8 cellular contexts compared by ENCODE assay signal in genomic region chr22:30667092-30667485, GRCh38. TPM values are rescaled to one million over a fixed set of nuclear protein-coding genes. Genes with fewer than 3 reads are reported as not detected.
A peak's percentile ranks its signal among the peaks of the same experiment; 100 is the strongest.
DNase-seq lines count a peak whose midpoint lies in the region; ATAC-seq and FAIRE-seq lines count a peak whose summit lies in the region.

No MANE protein-coding gene starts in this region.

- H3K27ac Mint-ChIP-seq in activated T-helper 17 cell treated with anti-CD3 and anti-CD28 coated beads, Interleukin-2, amount 50 U/mL, for 72 hours = peak overlapping the region; percentile 88
- peak overlapping the region; percentile 57 to 96 (median 90) for H3K27ac Mint-ChIP-seq in immature natural killer cell
- H3K27ac Mint-ChIP-seq in stimulated activated naive CD8-positive, alpha-beta T cell treated with anti-CD3 and anti-CD28 coated beads, Interleukin-15, Interleukin-2, amounts not matched to agents 100 ng/mL and 50 ng/mL, for 24 hours = peak overlapping the region; percentile 65

- peak; percentile 7 for ATAC-seq in activated T-helper 17 cell treated with anti-CD3 and anti-CD28 coated beads, Interleukin-2, amount 50 U/mL, for 72 hours (replicated peaks)

- peaks cover 25% of the 10 kb centered on the region for H3K36me3 Mint-ChIP-seq in activated T-helper 17 cell treated with anti-CD3 and anti-CD28 coated beads, Interleukin-2, amount 50 U/mL, for 72 hours (ENCODE audit: low read depth)
- peaks cover 8 to 19% (median 15%) of the 10 kb centered on the region in 3 donors for H3K36me3 Mint-ChIP-seq in immature natural killer cell
- peaks cover 20% of the 10 kb centered on the region for H3K36me3 Mint-ChIP-seq in stimulated activated naive CD8-positive, alpha-beta T cell treated with anti-CD3 and anti-CD28 coated beads, Interleukin-15, Interleukin-2, amounts not matched to agents 100 ng/mL and 50 ng/mL, for 24 hours (ENCODE audit: low read depth)

- H3K4me3 Mint-ChIP-seq in activated T-helper 17 cell treated with anti-CD3 and anti-CD28 coated beads, Interleukin-2, amount 50 U/mL, for 72 hours = peak overlapping the region; percentile 92
- peak overlapping the region; percentile 94 to 96 (median 95) for H3K4me3 Mint-ChIP-seq in immature natural killer cell
- peak overlapping the region; percentile 95 for H3K4me3 Mint-ChIP-seq in stimulated activated naive CD8-positive, alpha-beta T cell treated with anti-CD3 and anti-CD28 coated beads, Interleukin-15, Interleukin-2, amounts not matched to agents 100 ng/mL and 50 ng/mL, for 24 hours

- H3K9me3 Mint-ChIP-seq in activated T-helper 17 cell treated with anti-CD3 and anti-CD28 coated beads, Interleukin-2, amount 50 U/mL, for 72 hours = no peaks in the 10 kb centered on the region
- no peaks in the 10 kb centered on the region for H3K9me3 Mint-ChIP-seq in immature natural killer cell
- H3K9me3 Mint-ChIP-seq in stimulated activated naive CD8-positive, alpha-beta T cell treated with anti-CD3 and anti-CD28 coated beads, Interleukin-15, Interleukin-2, amounts not matched to agents 100 ng/mL and 50 ng/mL, for 24 hours = no peaks in the 10 kb centered on the region

- H3K27me3 Mint-ChIP-seq in activated T-helper 17 cell treated with anti-CD3 and anti-CD28 coated beads, Interleukin-2, amount 50 U/mL, for 72 hours = no peaks in the 10 kb centered on the region
- peaks cover 9 to 13% (median 13%) of the 10 kb centered on the region in 3 donors for H3K27me3 Mint-ChIP-seq in immature natural killer cell (ENCODE audit: low read depth in 3 of 3)
- no peaks in the 10 kb centered on the region for H3K27me3 Mint-ChIP-seq in stimulated activated naive CD8-positive, alpha-beta T cell treated with anti-CD3 and anti-CD28 coated beads, Interleukin-15, Interleukin-2, amounts not matched to agents 100 ng/mL and 50 ng/mL, for 24 hours

- DNase-seq in stimulated activated CD4-positive, alpha-beta T cell treated with anti-CD3 and anti-CD28 coated beads, Interleukin-4, amount 100 ng/mL, for 24 hours = peak; percentile 17
- DNase-seq in stimulated activated CD4-positive, alpha-beta T cell treated with anti-CD3 and anti-CD28 coated beads, Interleukin-12 subunit alpha, Interleukin-12 subunit beta, amount 100 ng/mL, for 4 hours = no peak
- DNase-seq in immature natural killer cell (no peak), HTR-8/SVneo (ENCODE audit: insufficient read length, low spot score) (no peak), NCI-H1694 treated with DMSO at 0.1 percent for 48 hours (lab: John Stamatoyannopoulos, UW) (no peak), C1 segment of cervical spinal cord (lab: John Stamatoyannopoulos, UW) (no peak)

- FAIRE-seq in HTR-8/SVneo (lab: Jason Lieb, UNC) = no peak

- peaks cover 13% of the 10 kb centered on the region for H3K4me1 Mint-ChIP-seq in activated T-helper 17 cell treated with anti-CD3 and anti-CD28 coated beads, Interleukin-2, amount 50 U/mL, for 72 hours
- peaks cover 20 to 32% of the 10 kb centered on the region in 2 donors for H3K4me1 Mint-ChIP-seq in immature natural killer cell
- peaks cover 25% of the 10 kb centered on the region for H3K4me1 Mint-ChIP-seq in stimulated activated naive CD8-positive, alpha-beta T cell treated with anti-CD3 and anti-CD28 coated beads, Interleukin-15, Interleukin-2, amounts not matched to agents 100 ng/mL and 50 ng/mL, for 24 hours (ENCODE audit: low read depth)

RNA-seq across cellular contexts. Expression of gene DUSP18, which starts 0.6 kb away (rescaled TPM):
- 1 to 10 TPM; 9.6 to 9.7 TPM for total RNA-seq in activated T-helper 17 cell treated with anti-CD3 and anti-CD28 coated beads, Interleukin-2, amount 50 U/mL, for 72 hours
- polyA plus RNA-seq in immature natural killer cell = 1 to 10 TPM; 4.6 to 8.6 (median 4.7) TPM

RNA-seq across cellular contexts. Expression of gene OSBP2, which starts 27.6 kb away (rescaled TPM):
- 10 to 100 TPM in 1 of 2 donors, 1 to 10 TPM in 1; 3.1 to 16.7 TPM for total RNA-seq in activated T-helper 17 cell treated with anti-CD3 and anti-CD28 coated beads, Interleukin-2, amount 50 U/mL, for 72 hours
- polyA plus RNA-seq in immature natural killer cell = 1 to 10 TPM in 1 of 3 donors, under 1 TPM in 2; 0.19 to 2.4 (median 0.35) TPM

RNA-seq across cellular contexts. Expression of gene SLC35E4, which starts 31.5 kb away (rescaled TPM):
- total RNA-seq in activated T-helper 17 cell treated with anti-CD3 and anti-CD28 coated beads, Interleukin-2, amount 50 U/mL, for 72 hours = 10 to 100 TPM in 1 of 2 donors, 1 to 10 TPM in 1; 5.8 to 16.1 TPM
- polyA plus RNA-seq in immature natural killer cell = 1 to 10 TPM; 1.4 to 2.7 (median 2.7) TPM
